In genomic region chr19:10928563-10929401, GRCh38 we compare ENCODE assay signal across 1 cellular context.
TF ChIP-seq lines count a peak whose summit lies in the region.

TSS of gene TIMM29 (plus strand) at chr19:10928811. CDS start at chr19:10928823, 12 bp downstream.
TSS of gene YIPF2 (minus strand) at chr19:10928639. CDS start at chr19:10928410, 229 bp downstream.

TF ChIP-seq in HEK293, 187 proteins besides CTCF, POLR2A, EP300 and RAD21 (continued from another document):
- peak; percentile 63 for TF ChIP-seq KLF10 (tag by site-specific recombination; IDR thresholded peaks at IDR 0.05)
- TF ChIP-seq KLF8 (tag by site-specific recombination; IDR thresholded peaks at IDR 0.05) = peak; percentile 83
- TF ChIP-seq ZNF670 (tag by site-specific recombination; IDR thresholded peaks at IDR 0.05; ENCODE audit: low read depth) = no peak
- TF ChIP-seq ZNF223 (tag by site-specific recombination; IDR thresholded peaks at IDR 0.05) = no peak
- TF ChIP-seq ZNF248 (tag by site-specific recombination; IDR thresholded peaks at IDR 0.05) = no peak
- TF ChIP-seq ZNF792 (tag by site-specific recombination; IDR thresholded peaks at IDR 0.05) = no peak
- TF ChIP-seq ZSCAN18 (tag by site-specific recombination; IDR thresholded peaks at IDR 0.05) = no peak
- peak; percentile 66 for TF ChIP-seq SP3 (tag by site-specific recombination; IDR thresholded peaks at IDR 0.05)
- TF ChIP-seq SP7 (tag by site-specific recombination; IDR thresholded peaks at IDR 0.05) = peak; percentile 82
- no peak for TF ChIP-seq ZNF621 (tag by site-specific recombination; IDR thresholded peaks at IDR 0.05)
- TF ChIP-seq ZNF416 (tag by site-specific recombination; IDR thresholded peaks at IDR 0.05) = no peak
- peak; percentile 98 for TF ChIP-seq ZNF660 (tag by site-specific recombination; IDR thresholded peaks at IDR 0.05)
- TF ChIP-seq PRDM10 (tag by site-specific recombination; IDR thresholded peaks at IDR 0.05) = no peak
- peak; percentile 48 for TF ChIP-seq KLF9 (tag by site-specific recombination; IDR thresholded peaks at IDR 0.05; ENCODE audit: low read depth)
- peak; percentile 53; the same call in 1 of the 2 replicates for TF ChIP-seq PATZ1 (tag by site-specific recombination; IDR thresholded peaks at IDR 0.05)
- peak; percentile 77 for TF ChIP-seq ZNF843 (tag by site-specific recombination; IDR thresholded peaks at IDR 0.05)
- TF ChIP-seq ZNF24 (tag by site-specific recombination; IDR thresholded peaks at IDR 0.05) = peak; percentile 76; the same call in 1 of the 2 replicates
- no peak for TF ChIP-seq ZNF404 (tag by site-specific recombination; IDR thresholded peaks at IDR 0.05)
- peak; percentile 91 for TF ChIP-seq ZXDB (tag by site-specific recombination; IDR thresholded peaks at IDR 0.05)
- no peak for TF ChIP-seq HOXA7 (CRISPR knock-in tag; IDR thresholded peaks at IDR 0.05; ENCODE audit: borderline replicate concordance)
- TF ChIP-seq ZNF610 (tag by site-specific recombination; IDR thresholded peaks at IDR 0.05; ENCODE audit: borderline replicate concordance) = peak; percentile 77; the same call in 1 of the 2 replicates
- TF ChIP-seq BCL6B (tag by site-specific recombination; IDR thresholded peaks at IDR 0.05) = no peak
- peak; percentile 49; the same call in 1 of the 2 replicates for TF ChIP-seq TSHZ1 (tag by site-specific recombination; IDR thresholded peaks at IDR 0.05; ENCODE audit: borderline replicate concordance)
- no peak for TF ChIP-seq FEZF1 (tag by site-specific recombination; IDR thresholded peaks at IDR 0.05)
- peak; percentile 83 for TF ChIP-seq ZNF629 (tag by site-specific recombination; IDR thresholded peaks at IDR 0.05)
- no peak for TF ChIP-seq ZNF19 (tag by site-specific recombination; IDR thresholded peaks at IDR 0.05; ENCODE audit: low read depth)
- 0 out of 2 replicates have a peak, but pooled peaks have one; percentile 39 for TF ChIP-seq REPIN1 (tag by site-specific recombination; IDR thresholded peaks at IDR 0.05; ENCODE audit: low read depth)
- 0 out of 2 replicates have a peak, but pooled peaks have one; percentile 30 for TF ChIP-seq KLF7 (tag by site-specific recombination; IDR thresholded peaks at IDR 0.05; ENCODE audit: borderline replicate concordance)
- TF ChIP-seq REST (tag by site-specific recombination; IDR thresholded peaks at IDR 0.05) = peak; percentile 46; the same call in 1 of the 2 replicates
- TF ChIP-seq ZNF2 (tag by site-specific recombination; IDR thresholded peaks at IDR 0.05) = peak; percentile 71
- 0 out of 2 replicates have a peak, but pooled peaks have one; percentile 22 for TF ChIP-seq ZNF366 (tag by site-specific recombination; conservative IDR thresholded peaks at IDR 0.05)
- peak; percentile 80 for TF ChIP-seq KLF16 (tag by site-specific recombination; IDR thresholded peaks at IDR 0.05)
- TF ChIP-seq ZNF324 (tag by site-specific recombination; IDR thresholded peaks at IDR 0.05) = peak; percentile 82
- TF ChIP-seq ZBTB11 (tag by site-specific recombination; conservative IDR thresholded peaks at IDR 0.05; ENCODE audit: low read depth) = peak; percentile 100
- peak; percentile 82 for TF ChIP-seq SP2 (tag by site-specific recombination; IDR thresholded peaks at IDR 0.05)
- no peak for TF ChIP-seq GLI2 (tag by site-specific recombination; IDR thresholded peaks at IDR 0.05; ENCODE audit: borderline replicate concordance, low read depth)
- TF ChIP-seq ZNF639 (tag by site-specific recombination; IDR thresholded peaks at IDR 0.05) = peak; percentile 80; the same call in 1 of the 2 replicates
TF ChIP-seq in HEK293: peak in this region for 57.
